In genomic region chr17:8476741-8477140, GRCh38 we compare ENCODE assay signal across 19 cellular contexts.
"Had no signal": no experiment of that assay in that cellular context is flagged by ENCODE, and none has a peak within 500 bp of the region (broad histone marks: within the 10 kb centered on the region; RNA-seq: fewer than 3 reads in every experiment).

No MANE protein-coding gene starts in this region.

- H3K9me3 ChIP-seq: neutrophil, psoas muscle, thyroid gland, upper lobe of left lung, vagina had no signal

- H3K27ac ChIP-seq: foreskin keratinocyte, neutrophil, psoas muscle, skin epidermis, thyroid gland, upper lobe of left lung, vagina had no signal

- H3K27me3 Mint-ChIP-seq: effector memory CD8-positive, alpha-beta T cell; naive thymus-derived CD8-positive, alpha-beta T cell had no signal

- H3K27me3 ChIP-seq: neutrophil, thyroid gland, upper lobe of left lung, vagina had no signal

- H3K4me3 Mint-ChIP-seq: naive thymus-derived CD8-positive, alpha-beta T cell had no signal

- ATAC-seq: foreskin keratinocyte, left colon, left ventricle myocardium superior, psoas muscle, sciatic nerve had no signal

- H3K4me3 ChIP-seq: lung, psoas muscle, skin epidermis, thyroid gland, upper lobe of left lung, vagina had no signal

- H3K9me3 Mint-ChIP-seq: effector memory CD8-positive, alpha-beta T cell; naive thymus-derived CD8-positive, alpha-beta T cell had no signal

- H3K27ac Mint-ChIP-seq: effector memory CD8-positive, alpha-beta T cell had no signal

- DNase-seq: effector memory CD8-positive, alpha-beta T cell; foreskin keratinocyte; hippocampal formation; left colon; left ventricle myocardium superior; mesenchymal stem cell; psoas muscle; retina; stimulated activated CD4-positive, alpha-beta T cell treated with anti-CD3 and anti-CD28 coated beads, Interleukin-2, amount 100 ng/mL, for 24 hours; stimulated activated CD4-positive, alpha-beta T cell treated with anti-CD3 and anti-CD28 coated beads, Interleukin-4, amount 100 ng/mL, for 4 hours; stimulated activated naive CD4-positive, alpha-beta T cell treated with Interleukin-2 at 50 U/mL for 16 hours; thyroid gland had no signal

- H3K4me1 ChIP-seq: foreskin keratinocyte, psoas muscle, vagina had no signal
